1 cellular context compared by ENCODE assay signal in genomic region chr12:120467439-120467838, GRCh38.
TF ChIP-seq lines count a peak whose summit lies in the region.

No MANE protein-coding gene starts in this region.

TF ChIP-seq in SK-N-SH treated with all-trans-retinoic acid at 6 μM for 48 hours, 23 proteins besides CTCF, POLR2A, EP300 and RAD21 (continued from another document):
- TF ChIP-seq, protein P1, sequence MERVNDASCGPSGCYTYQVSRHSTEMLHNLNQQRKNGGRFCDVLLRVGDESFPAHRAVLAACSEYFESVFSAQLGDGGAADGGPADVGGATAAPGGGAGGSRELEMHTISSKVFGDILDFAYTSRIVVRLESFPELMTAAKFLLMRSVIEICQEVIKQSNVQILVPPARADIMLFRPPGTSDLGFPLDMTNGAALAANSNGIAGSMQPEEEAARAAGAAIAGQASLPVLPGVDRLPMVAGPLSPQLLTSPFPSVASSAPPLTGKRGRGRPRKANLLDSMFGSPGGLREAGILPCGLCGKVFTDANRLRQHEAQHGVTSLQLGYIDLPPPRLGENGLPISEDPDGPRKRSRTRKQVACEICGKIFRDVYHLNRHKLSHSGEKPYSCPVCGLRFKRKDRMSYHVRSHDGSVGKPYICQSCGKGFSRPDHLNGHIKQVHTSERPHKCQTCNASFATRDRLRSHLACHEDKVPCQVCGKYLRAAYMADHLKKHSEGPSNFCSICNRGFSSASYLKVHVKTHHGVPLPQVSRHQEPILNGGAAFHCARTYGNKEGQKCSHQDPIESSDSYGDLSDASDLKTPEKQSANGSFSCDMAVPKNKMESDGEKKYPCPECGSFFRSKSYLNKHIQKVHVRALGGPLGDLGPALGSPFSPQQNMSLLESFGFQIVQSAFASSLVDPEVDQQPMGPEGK (CRISPR knock-in tag; IDR thresholded peaks at IDR 0.05; ENCODE audit: borderline replicate concordance) = no peak
- TF ChIP-seq ZNF70 (CRISPR knock-in tag; IDR thresholded peaks at IDR 0.05) = no peak
- TF ChIP-seq OSR1 (CRISPR knock-in tag; IDR thresholded peaks at IDR 0.05) = no peak
- TF ChIP-seq, protein P2, sequence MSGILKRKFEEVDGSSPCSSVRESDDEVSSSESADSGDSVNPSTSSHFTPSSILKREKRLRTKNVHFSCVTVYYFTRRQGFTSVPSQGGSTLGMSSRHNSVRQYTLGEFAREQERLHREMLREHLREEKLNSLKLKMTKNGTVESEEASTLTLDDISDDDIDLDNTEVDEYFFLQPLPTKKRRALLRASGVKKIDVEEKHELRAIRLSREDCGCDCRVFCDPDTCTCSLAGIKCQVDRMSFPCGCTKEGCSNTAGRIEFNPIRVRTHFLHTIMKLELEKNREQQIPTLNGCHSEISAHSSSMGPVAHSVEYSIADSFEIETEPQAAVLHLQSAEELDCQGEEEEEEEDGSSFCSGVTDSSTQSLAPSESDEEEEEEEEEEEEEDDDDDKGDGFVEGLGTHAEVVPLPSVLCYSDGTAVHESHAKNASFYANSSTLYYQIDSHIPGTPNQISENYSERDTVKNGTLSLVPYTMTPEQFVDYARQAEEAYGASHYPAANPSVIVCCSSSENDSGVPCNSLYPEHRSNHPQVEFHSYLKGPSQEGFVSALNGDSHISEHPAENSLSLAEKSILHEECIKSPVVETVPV (CRISPR knock-in tag; IDR thresholded peaks at IDR 0.05) = no peak
